8 cellular contexts compared by ENCODE assay signal in genomic region chr2:224778474-224778877, GRCh38.
DNase-seq lines count a peak whose midpoint lies in the region; ATAC-seq and TF ChIP-seq lines count a peak whose summit lies in the region.

No MANE protein-coding gene starts in this region.

- TF ChIP-seq EP300 in transverse colon (IDR thresholded peaks at IDR 0.05; ENCODE audit: low read depth): no peak

- no peaks in the 10 kb centered on the region for H3K27me3 ChIP-seq in transverse colon

- no peak overlapping the region for H3K27ac ChIP-seq in transverse colon

- no peak for TF ChIP-seq POLR2A in erythroblast (IDR thresholded peaks at IDR 0.05; ENCODE audit: low read length)
- TF ChIP-seq POLR2A in transverse colon (IDR thresholded peaks at IDR 0.05): no peak

- in situ Hi-C loops in transverse colon (cut with MboI; ENCODE audit: low pct_ligation_motif_present in 1 of 4, low pct_unique_long_range_greater_than_20kb in 1 of 4, low sequenced_read_pairs in 3 of 4): loop anchor here in 1 of 4 donors (10.0 kb wide), 1 partner anchor 424 kb away; no protein-coding TSS in a partner anchor

- peak; percentile 65 to 77 (median 72) for TF ChIP-seq CTCF in transverse colon (IDR thresholded peaks at IDR 0.05)

- H3K36me3 ChIP-seq in transverse colon: no peaks in the 10 kb centered on the region

- peak; percentile 71 for ATAC-seq in HG02798 (IDR thresholded peaks at IDR 0.05; ENCODE audit: poor library complexity, unreplicated experiment)

- DNase-seq in NCI-H510A treated with DMSO at 0.1 percent for 48 hours (lab: John Stamatoyannopoulos, UW) (peak; percentile 52), NCI-H510A (lab: John Stamatoyannopoulos, UW) (no peak), NOMO-1 (lab: John Stamatoyannopoulos, UW; ENCODE audit: unreplicated experiment in 2 of 2) (peak; percentile 8 to 26), erythroblast (lab: John Stamatoyannopoulos, UW) (peak; percentile 41 to 71), nucleus accumbens (lab: John Stamatoyannopoulos, UW) (peak in 35 of 56 donors; percentile 0 to 77 (median 12)), transverse colon (peak; percentile 64)
- DNase-seq in activated CD8-positive, alpha-beta memory T cell treated with anti-CD3 and anti-CD28 coated beads, Interleukin-2, amount 50 U/mL, for 4 hours: peak; percentile 53

- peaks cover 5 to 26% (median 10%) of the 10 kb centered on the region in 4 donors for H3K4me1 ChIP-seq in transverse colon

- no peak overlapping the region for H3K4me3 ChIP-seq in transverse colon

- WGBS in transverse colon (ENCODE audit: low coverage in 1 of 2), 2 donors: 31 to 37% methylated on average over 3 of the region's 3 CpGs

- no peaks in the 10 kb centered on the region for H3K9me3 ChIP-seq in transverse colon

- intact Hi-C loops in transverse colon (cut with DNase I; ENCODE audit: low total_unique reads): no loop called here
